8 cellular contexts compared by ENCODE assay signal in the genomic region with DNA sequence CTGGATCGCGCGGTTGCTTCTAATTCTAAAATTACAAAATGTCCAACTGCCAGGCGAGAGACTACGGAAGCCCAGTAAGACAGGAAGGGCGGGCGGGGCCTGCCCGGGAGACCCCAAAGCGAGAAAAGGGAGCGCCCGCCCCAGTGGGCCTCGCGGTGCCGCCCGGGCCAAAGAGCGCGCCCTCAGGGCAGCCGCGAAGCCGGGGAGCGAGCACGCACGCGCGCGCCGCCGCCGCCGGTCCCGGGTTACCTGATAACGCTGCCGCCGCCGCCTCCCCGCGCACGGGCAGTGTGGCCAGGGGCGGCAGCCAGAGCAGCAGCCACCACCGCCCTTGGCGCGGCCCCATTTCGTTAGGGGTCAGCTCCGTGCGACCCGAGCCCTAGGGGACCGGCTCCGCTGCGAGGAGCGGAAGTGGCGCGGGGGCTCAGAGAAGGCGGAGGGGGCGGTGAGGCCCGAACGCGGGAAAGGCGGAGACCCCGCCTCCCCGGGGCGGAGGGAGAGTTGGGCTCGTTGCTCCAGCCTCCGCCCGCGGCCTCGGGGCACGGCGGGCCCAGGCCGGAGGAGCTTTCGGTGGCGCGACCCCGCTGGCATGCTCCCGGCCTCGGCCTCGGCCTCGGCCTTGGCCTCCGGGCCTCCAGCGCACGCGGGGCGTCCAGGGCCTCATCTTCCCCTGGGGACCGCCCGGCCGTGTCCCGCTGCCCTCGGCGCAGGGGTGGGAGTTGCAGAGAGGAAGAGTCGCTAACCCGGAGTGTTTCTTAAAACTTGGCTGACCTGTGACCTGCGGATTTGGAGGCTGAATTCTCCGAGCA. TPM values are rescaled to one million over a fixed set of nuclear protein-coding genes. Genes with fewer than 3 reads are reported as not detected.
A peak's percentile ranks its signal among the peaks of the same experiment; 100 is the strongest.
DNase-seq lines count a peak whose midpoint lies in the region; ATAC-seq and TF ChIP-seq lines count a peak whose summit lies in the region.

TSS of gene NEMP2 (minus strand) at position 413 of the 809 bp plus-strand sequence. CDS start at position 346, 67 bp downstream.

- H3K4me1 Mint-ChIP-seq in neural crest cell: peaks cover 37% of the 10 kb centered on the region

- peak; percentile 89 for TF ChIP-seq POLR2A in Raji (IDR thresholded peaks at IDR 0.05; ENCODE audit: insufficient read depth, low read depth, low read length)

- peaks cover 12% of the 10 kb centered on the region for H3K9me3 Mint-ChIP-seq in neural crest cell

- no peaks in the 10 kb centered on the region for H3K27me3 Mint-ChIP-seq in neural crest cell (ENCODE audit: low read depth)

- peak within 1 kb of the TSS; percentile 90 for H3K27ac ChIP-seq in substantia nigra (ENCODE audit: low read depth, low read length, poor library complexity, severe bottlenecking)

- peak; percentile 76 for DNase-seq in DMS53 treated with DMSO at 0.1 percent for 48 hours (lab: John Stamatoyannopoulos, UW; ENCODE audit: unreplicated experiment)
- DNase-seq in HuH-7.5 (ENCODE audit: low spot score): peak; percentile 50
- peak; percentile 76 for DNase-seq in activated effector memory CD4-positive, alpha-beta T cell treated with Interleukin-2 at 50 U/mL for 16 hours
- peak; percentile 63 to 82 for DNase-seq in foreskin fibroblast
- DNase-seq in neural crest cell (ENCODE audit: low read depth, low spot score): peak; percentile 74
- peak in 47 of 49 donors; percentile 9 to 86 (median 63) for DNase-seq in substantia nigra (lab: John Stamatoyannopoulos, UW)

- H3K27ac Mint-ChIP-seq in neural crest cell (ENCODE audit: unreplicated experiment): peak within 1 kb of the TSS; percentile 99

- peak within 1 kb of the TSS; percentile 96 for H3K4me3 Mint-ChIP-seq in neural crest cell

- ATAC-seq in GM21528 (IDR thresholded peaks at IDR 0.05; ENCODE audit: low FRiP score, unreplicated experiment): peak; percentile 78

- H3K4me3 ChIP-seq in foreskin fibroblast (ENCODE audit: low read depth in 1 of 2, low read length in 2 of 2): peak within 1 kb of the TSS; percentile 73 to 77

- peaks cover 30% of the 10 kb centered on the region for H3K36me3 Mint-ChIP-seq in neural crest cell (ENCODE audit: low read depth)

- TF ChIP-seq CTCF in foreskin fibroblast (IDR thresholded peaks at IDR 0.05; ENCODE audit: low read depth, low read length) (no peak), neural crest cell (conservative IDR thresholded peaks at IDR 0.05) (no peak)

RNA-seq across cellular contexts. Expression of gene NEMP2, which starts in this region (rescaled TPM):
- 7.6 and 9.8 TPM in 2 replicates for total RNA-seq in neural crest cell

Comparison
In these comparisons a context has a peak if more than half of its experiments do, and no peak if none do; other contexts are left out.
1. Peak in every context shown above with its lines: DNase-seq, ATAC-seq, H3K4me3 ChIP-seq and H3K27ac ChIP-seq.